1 cellular context compared by ENCODE assay signal in the genomic region with DNA sequence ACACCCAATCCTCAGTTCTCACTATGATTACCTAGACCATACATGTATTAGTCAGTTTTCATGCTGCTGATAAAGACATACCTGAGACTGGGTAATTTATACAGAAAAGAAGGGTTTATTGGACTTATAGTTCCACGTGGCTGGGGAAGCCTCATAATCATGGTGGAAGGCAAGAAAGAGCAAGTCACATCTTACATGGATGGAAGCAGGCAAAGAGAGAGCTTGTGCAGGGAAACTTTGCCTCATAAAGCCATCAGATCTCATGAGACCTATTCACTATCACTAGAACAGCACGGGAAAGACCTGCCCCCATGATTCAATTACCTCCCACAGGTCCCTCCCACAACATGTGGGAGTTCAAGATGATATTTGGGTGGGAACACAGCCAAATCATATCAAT.
TF ChIP-seq lines count a peak whose summit lies in the region.

No MANE protein-coding gene starts in this region.

TF ChIP-seq in HEK293, 187 proteins besides CTCF, POLR2A, EP300 and RAD21:
- peak; percentile 90 for TF ChIP-seq SETDB1 (IDR thresholded peaks at IDR 0.05; ENCODE audit: insufficient read length, low read length)
